In genomic region chr2:177549171-177549570, GRCh38 we compare ENCODE assay signal across 19 cellular contexts.
"Had no signal": no experiment of that assay in that cellular context is flagged by ENCODE, and none has a peak within 500 bp of the region (broad histone marks: within the 10 kb centered on the region; RNA-seq: fewer than 3 reads in every experiment).

No MANE protein-coding gene starts in this region.

- H3K4me1 ChIP-seq: colonic mucosa had no signal

- DNase-seq: activated CD4-positive, alpha-beta T cell treated with anti-CD3 and anti-CD28 coated beads for 1 hour; activated CD4-positive, alpha-beta T cell treated with anti-CD3 and anti-CD28 coated beads, Interleukin-2, amount 50 U/mL, for 48 hours; activated CD8-positive, alpha-beta memory T cell treated with anti-CD3 and anti-CD28 coated beads, Interleukin-2, amount 10 ng/mL, durations not matched to agents 7 days and 5 days; activated naive CD4-positive, alpha-beta T cell treated with anti-CD3 and anti-CD28 coated beads for 36 hours; activated naive CD8-positive, alpha-beta T cell treated with anti-CD3 and anti-CD28 coated beads, Interleukin-2, amount 50 U/mL, for 24 hours; activated T-cell treated with anti-CD3 and anti-CD28 coated beads, Interleukin-2, amount 50 U/mL, for 1 hour; colonic mucosa; esophagus squamous epithelium; foreskin fibroblast; kidney glomerular epithelial cell; left ventricle myocardium superior; ovary; sigmoid colon; stimulated activated CD4-positive, alpha-beta T cell treated with anti-CD3 and anti-CD28 coated beads, Interleukin-1b, Interleukin-23, amount 100 ng/mL, for 48 hours; T-helper 2 cell had no signal

- H3K27ac Mint-ChIP-seq: activated CD8-positive, alpha-beta memory T cell treated with anti-CD3 and anti-CD28 coated beads, Interleukin-2, amount 10 ng/mL, durations not matched to agents 7 days and 5 days; activated naive CD4-positive, alpha-beta T cell treated with anti-CD3 and anti-CD28 coated beads for 36 hours; activated naive CD8-positive, alpha-beta T cell treated with anti-CD3 and anti-CD28 coated beads, Interleukin-2, amount 50 U/mL, for 24 hours; activated T-helper 2 cell treated with anti-CD3 and anti-CD28 coated beads, Interferon-gamma antibody, Interleukin-2, Interleukin-4, amounts not matched to agents 10 μg/mL and 5 μg/mL and 100 μg/mL, durations not matched to agents 14 hours and 24 hours and 36 hours; memory B cell had no signal

- H3K9me3 Mint-ChIP-seq: activated naive CD8-positive, alpha-beta T cell treated with anti-CD3 and anti-CD28 coated beads, Interleukin-2, amount 50 U/mL, for 24 hours; memory B cell had no signal

- H3K9me3 ChIP-seq: colonic mucosa, esophagus squamous epithelium, ovary, sigmoid colon, thoracic aorta had no signal

- ATAC-seq: activated CD8-positive, alpha-beta memory T cell treated with anti-CD3 and anti-CD28 coated beads, Interleukin-2, amount 10 ng/mL, durations not matched to agents 7 days and 5 days; activated naive CD8-positive, alpha-beta T cell treated with anti-CD3 and anti-CD28 coated beads, Interleukin-2, amount 50 U/mL, for 24 hours; left ventricle myocardium superior had no signal

- H3K36me3 Mint-ChIP-seq: memory B cell had no signal

- H3K27me3 ChIP-seq: colonic mucosa, esophagus squamous epithelium, ovary, sigmoid colon had no signal

- H3K27ac ChIP-seq: colonic mucosa, esophagus squamous epithelium, ovary, thoracic aorta had no signal

- FAIRE-seq: endometrium had no signal

- H3K4me3 Mint-ChIP-seq: activated CD8-positive, alpha-beta memory T cell treated with anti-CD3 and anti-CD28 coated beads, Interleukin-2, amount 10 ng/mL, durations not matched to agents 7 days and 5 days; activated naive CD4-positive, alpha-beta T cell treated with anti-CD3 and anti-CD28 coated beads for 36 hours; activated naive CD8-positive, alpha-beta T cell treated with anti-CD3 and anti-CD28 coated beads, Interleukin-2, amount 50 U/mL, for 24 hours; memory B cell had no signal

- H3K4me3 ChIP-seq: colonic mucosa, esophagus squamous epithelium, ovary, sigmoid colon, thoracic aorta had no signal

- H3K27me3 Mint-ChIP-seq: activated CD8-positive, alpha-beta memory T cell treated with anti-CD3 and anti-CD28 coated beads, Interleukin-2, amount 10 ng/mL, durations not matched to agents 7 days and 5 days; activated naive CD8-positive, alpha-beta T cell treated with anti-CD3 and anti-CD28 coated beads, Interleukin-2, amount 50 U/mL, for 24 hours; memory B cell had no signal

- H3K36me3 ChIP-seq: colonic mucosa, esophagus squamous epithelium, ovary, sigmoid colon, thoracic aorta had no signal
